In the genomic region with DNA sequence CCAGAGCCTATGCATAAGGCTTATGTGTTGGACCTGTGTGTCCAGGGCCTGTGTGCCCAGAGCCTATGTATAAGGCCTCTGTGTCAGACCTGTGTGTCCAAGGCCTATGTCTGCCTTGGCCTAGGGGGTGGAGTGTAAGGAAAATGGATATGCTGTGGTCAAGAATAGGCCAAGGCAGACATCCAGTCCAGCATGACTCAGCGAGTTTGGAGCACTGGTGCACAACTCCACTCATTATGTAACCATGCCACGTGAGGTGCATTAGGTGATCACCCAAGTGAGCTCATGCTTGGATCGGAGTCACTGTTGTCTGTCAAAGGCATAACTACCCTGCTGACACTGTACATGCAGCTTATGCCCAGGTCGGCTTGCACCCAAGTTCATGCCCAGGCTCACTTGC, we compare ENCODE assay signal across 15 cellular contexts.
DNase-seq lines count a peak whose midpoint lies in the region; ATAC-seq, FAIRE-seq and TF ChIP-seq lines count a peak whose summit lies in the region.
"Had no signal": no experiment of that assay in that cellular context is flagged by ENCODE, and none has a peak within 500 bp of the region (broad histone marks: within the 10 kb centered on the region; RNA-seq: fewer than 3 reads in every experiment).

No MANE protein-coding gene starts in this region.

- peak overlapping the region; percentile 49 for H3K4me3 ChIP-seq in trophoblast cell (ENCODE audit: low read depth, low read length)
- no peak overlapping the region for H3K4me3 ChIP-seq in kidney (ENCODE audit: low read length in 2 of 2)
- H3K4me3 ChIP-seq: testis had no signal

- no peaks in the 10 kb centered on the region for H3K79me2 ChIP-seq in trophoblast cell (ENCODE audit: control insufficient read depth, insufficient read depth, low read length, poor library complexity)

- H3K9ac ChIP-seq in trophoblast cell (ENCODE audit: low read length) (peak overlapping the region; percentile 33), kidney (ENCODE audit: low read length in 2 of 2) (no peak overlapping the region)

- peak overlapping the region; percentile 25 for H4K8ac ChIP-seq in trophoblast cell (ENCODE audit: low read depth, low read length)

- no peak for TF ChIP-seq CTCF in kidney (IDR thresholded peaks at IDR 0.05; ENCODE audit: borderline replicate concordance, extremely low read depth, insufficient read depth)

- H3K27ac ChIP-seq in trophoblast cell (ENCODE audit: low read depth, low read length) (no peak overlapping the region), kidney (ENCODE audit: low read depth in 2 of 2, low read length in 2 of 2) (no peak overlapping the region)
- H3K27ac ChIP-seq: testis had no signal

- WGBS in trophoblast cell (ENCODE audit: extremely low coverage, insufficient coverage, insufficient read length), result no CpG with 5 or more reads among the region's 4 CpGs

- H3K4me1 ChIP-seq in trophoblast cell (ENCODE audit: control insufficient read depth in 1 of 2, insufficient read depth in 2 of 2, low read length in 2 of 2) (peaks cover 3 to 4% of the 10 kb centered on the region in 2 experiments), kidney (ENCODE audit: control insufficient read depth in 1 of 2, insufficient read depth in 1 of 2, low read depth in 1 of 2, low read length in 2 of 2) (no peaks in the 10 kb centered on the region)

- no peak overlapping the region for H3K4me3 Mint-ChIP-seq in activated CD4-positive, alpha-beta memory T cell treated with anti-CD3 and anti-CD28 coated beads, Interleukin-2, amount 10 ng/mL, durations not matched to agents 7 days and 5 days
- H3K4me3 Mint-ChIP-seq: nephron had no signal

- H2AK5ac ChIP-seq in trophoblast cell (ENCODE audit: low read length), result no peak overlapping the region

- no peak overlapping the region for H3K4ac ChIP-seq in trophoblast cell (ENCODE audit: low read depth, low read length)

- H3K27me3 Mint-ChIP-seq in activated CD4-positive, alpha-beta memory T cell treated with anti-CD3 and anti-CD28 coated beads, Interleukin-2, amount 10 ng/mL, durations not matched to agents 7 days and 5 days, result no peaks in the 10 kb centered on the region

- H3K9me3 Mint-ChIP-seq in activated CD4-positive, alpha-beta memory T cell treated with anti-CD3 and anti-CD28 coated beads, Interleukin-2, amount 10 ng/mL, durations not matched to agents 7 days and 5 days, result peaks cover 11% of the 10 kb centered on the region
- H3K9me3 Mint-ChIP-seq: nephron had no signal

- H4K12ac ChIP-seq in trophoblast cell (ENCODE audit: low read depth, low read length), result no peak overlapping the region

- H3K79me1 ChIP-seq in trophoblast cell (ENCODE audit: low read length), result no peaks in the 10 kb centered on the region

- DNase-seq in G401 (ENCODE audit: low spot score) (peak; percentile 24), RCC 7860 (ENCODE audit: low spot score) (peak; percentile 91), fibroblast of gingiva (ENCODE audit: low read depth) (peak; percentile 63), trophoblast cell (no peak), kidney (no peak)
- DNase-seq in activated CD4-positive, alpha-beta memory T cell treated with anti-CD3 and anti-CD28 coated beads, Interleukin-2, amount 10 ng/mL, durations not matched to agents 7 days and 5 days, result no peak
- DNase-seq in stimulated activated naive CD8-positive, alpha-beta T cell treated with anti-CD3 and anti-CD28 coated beads, Interleukin-15, Interleukin-2, amounts not matched to agents 100 U/mL and 50 U/mL, for 24 hours, result no peak
- DNase-seq: activated T-cell treated with anti-CD3 and anti-CD28 coated beads, Interleukin-2, amount 50 U/mL, for 48 hours; Calu3; NCI-H1105; stimulated activated CD4-positive, alpha-beta T cell treated with anti-CD3 and anti-CD28 coated beads, Interleukin-4, amount 100 ng/mL, for 4 hours; T1000; testis had no signal

- FAIRE-seq in RCC 7860 (lab: Jason Lieb, UNC) (peak; percentile 85), kidney (lab: Jason Lieb, UNC) (no peak)

- H3K27me3 ChIP-seq in trophoblast cell (ENCODE audit: insufficient read depth, low read length), result no peaks in the 10 kb centered on the region
- H3K27me3 ChIP-seq: testis had no signal

- intact Hi-C loops in kidney (cut with DNase I), result no loop called here

- no peak overlapping the region for H3K4me2 ChIP-seq in trophoblast cell (ENCODE audit: low read length)

- no peak overlapping the region for H3K27ac Mint-ChIP-seq in activated CD4-positive, alpha-beta memory T cell treated with anti-CD3 and anti-CD28 coated beads, Interleukin-2, amount 10 ng/mL, durations not matched to agents 7 days and 5 days
- H3K27ac Mint-ChIP-seq: nephron had no signal

- no peak overlapping the region for H2BK12ac ChIP-seq in trophoblast cell (ENCODE audit: low read length)

- no peaks in the 10 kb centered on the region for H3K4me1 Mint-ChIP-seq in activated CD4-positive, alpha-beta memory T cell treated with anti-CD3 and anti-CD28 coated beads, Interleukin-2, amount 10 ng/mL, durations not matched to agents 7 days and 5 days

- no peak overlapping the region for H2BK5ac ChIP-seq in trophoblast cell (ENCODE audit: low read depth, low read length, poor library complexity)

- H3K9me3 ChIP-seq in trophoblast cell (ENCODE audit: insufficient read depth, low read depth, low read length) (peaks cover 6% of the 10 kb centered on the region), kidney (ENCODE audit: control insufficient read depth in 1 of 2, low read length in 2 of 2) (no peaks in the 10 kb centered on the region)
- H3K9me3 ChIP-seq: testis had no signal

- ATAC-seq in stimulated activated naive CD8-positive, alpha-beta T cell treated with anti-CD3 and anti-CD28 coated beads, Interleukin-15, Interleukin-2, amounts not matched to agents 100 U/mL and 50 U/mL, for 24 hours, result no peak
- no peak for ATAC-seq in HG02763 (IDR thresholded peaks at IDR 0.05; ENCODE audit: unreplicated experiment)

- CTCF ChIA-PET in activated CD4-positive, alpha-beta memory T cell treated with anti-CD3 and anti-CD28 coated beads, Interleukin-2, amount 10 ng/mL, durations not matched to agents 7 days and 5 days (lab: Charles Lee), result no interaction called here

- in situ Hi-C loops in G401 (cut with HindIII; ENCODE audit: low sequenced_read_pairs), result no loop called here

- H3K23ac ChIP-seq in trophoblast cell (ENCODE audit: low read length), result no peak overlapping the region

- H3K14ac ChIP-seq in trophoblast cell (ENCODE audit: low read length), result no peak overlapping the region

- H3K36me3 Mint-ChIP-seq in activated CD4-positive, alpha-beta memory T cell treated with anti-CD3 and anti-CD28 coated beads, Interleukin-2, amount 10 ng/mL, durations not matched to agents 7 days and 5 days (ENCODE audit: low read depth), result no peaks in the 10 kb centered on the region

- peak overlapping the region; percentile 40 for H3K18ac ChIP-seq in trophoblast cell (ENCODE audit: low read length)

- no peak overlapping the region for H4K91ac ChIP-seq in trophoblast cell (ENCODE audit: low read depth, low read length)

- POLR2A ChIA-PET in activated CD4-positive, alpha-beta memory T cell treated with anti-CD3 and anti-CD28 coated beads, Interleukin-2, amount 10 ng/mL, durations not matched to agents 7 days and 5 days (lab: Charles Lee), result no interaction called here

- H2BK120ac ChIP-seq in trophoblast cell (ENCODE audit: insufficient read depth, low read length, poor library complexity), result no peak overlapping the region

- no peak overlapping the region for H2AFZ ChIP-seq in trophoblast cell (ENCODE audit: insufficient read depth, low read length, poor library complexity)

- H3K36me3 ChIP-seq in trophoblast cell (ENCODE audit: control insufficient read depth in 1 of 2, insufficient read depth in 2 of 2, low read length in 2 of 2) (no peaks in the 10 kb centered on the region), kidney (ENCODE audit: control insufficient read depth in 1 of 2, insufficient read depth in 2 of 2, low read length in 2 of 2) (no peaks in the 10 kb centered on the region)

Comparison
In these comparisons a context has a peak if more than half of its experiments do, and no peak if none do; other contexts are left out.
1. DNase-seq: peak in G401 (single experiment), RCC 7860 (single experiment) and fibroblast of gingiva (single experiment); none in trophoblast cell (0 of 2), kidney (single experiment), activated CD4-positive, alpha-beta memory T cell treated with anti-CD3 and anti-CD28 coated beads, Interleukin-2, amount 10 ng/mL, durations not matched to agents 7 days and 5 days (single experiment) and stimulated activated naive CD8-positive, alpha-beta T cell treated with anti-CD3 and anti-CD28 coated beads, Interleukin-15, Interleukin-2, amounts not matched to agents 100 U/mL and 50 U/mL, for 24 hours (single experiment).